In genomic region chr5:131423056-131423455, GRCh38 we compare ENCODE assay signal across 8 cellular contexts.
DNase-seq lines count a peak whose midpoint lies in the region; ATAC-seq, FAIRE-seq and TF ChIP-seq lines count a peak whose summit lies in the region.

No MANE protein-coding gene starts in this region.

- H3K27me3 ChIP-seq in upper lobe of left lung: no peaks in the 10 kb centered on the region

- no peak for TF ChIP-seq EP300 in A549 (IDR thresholded peaks at IDR 0.05)
- TF ChIP-seq EP300 in upper lobe of left lung (IDR thresholded peaks at IDR 0.05): no peak

- CTCF ChIA-PET in A549 (lab: Yijun Ruan, JAX): interaction anchor here (0.6 to 4.7 kb wide), 26 partner anchors 8 to 823 kb away, joined by 3 to 55 read pairs (median 4); no protein-coding TSS in a partner anchor

- FAIRE-seq in A549 (lab: Jason Lieb, UNC): no peak
- no peak for FAIRE-seq in frontal cortex (lab: Jason Lieb, UNC)

- peak; percentile 53; the same call in 2 of the 3 replicates for TF ChIP-seq CTCF in A549 (IDR thresholded peaks at IDR 0.05)
- TF ChIP-seq CTCF in upper lobe of left lung (IDR thresholded peaks at IDR 0.05): peak in 5 of 6 experiments; percentile 29 to 52 (median 35)

- TF ChIP-seq POLR2A in A549 (IDR thresholded peaks at IDR 0.05; ENCODE audit: low read length) (no peak), upper lobe of left lung (IDR thresholded peaks at IDR 0.05) (no peak)

- peaks cover 0 to 46% (median 11%) of the 10 kb centered on the region in 4 donors for H3K36me3 ChIP-seq in upper lobe of left lung

- peak; percentile 68 to 71 for TF ChIP-seq RAD21 in A549 (conservative IDR thresholded peaks at IDR 0.05 in 1 of 2, IDR thresholded peaks at IDR 0.05 in 1 of 2)

- ATAC-seq in A549 (peak; percentile 66 to 84; a peak in 5 of 6 replicates), upper lobe of left lung (ENCODE audit: low FRiP score in 2 of 2) (no peak), GM21528 (IDR thresholded peaks at IDR 0.05; ENCODE audit: low FRiP score, unreplicated experiment) (no peak), GM18519 (IDR thresholded peaks at IDR 0.05; ENCODE audit: low FRiP score, unreplicated experiment) (no peak)

- H3K4me1 ChIP-seq in A549: no peaks in the 10 kb centered on the region
- H3K4me1 ChIP-seq in upper lobe of left lung: no peaks in the 10 kb centered on the region

- H3K9me3 ChIP-seq in A549 (no peaks in the 10 kb centered on the region), upper lobe of left lung (no peaks in the 10 kb centered on the region)

- no peak overlapping the region for H3K4me2 ChIP-seq in A549

- H3K4me3 ChIP-seq in A549: no peak overlapping the region
- no peak overlapping the region for H3K4me3 ChIP-seq in upper lobe of left lung

- H3K27ac ChIP-seq in A549 (no peak overlapping the region), upper lobe of left lung (no peak overlapping the region)

- 52% methylated on average over 2 of the region's 2 CpGs for WGBS in A549 (ENCODE audit: missing lambda C conversion rate)
- WGBS in upper lobe of left lung, 2 donors: 76 to 84% methylated on average over 2 of the region's 2 CpGs

- DNase-seq in A549 (ENCODE audit: low read depth in 1 of 2, low spot score in 1 of 2) (peak; percentile 13 to 27), EH (ENCODE audit: low read depth) (peak; percentile 53), OCI-M1 (lab: John Stamatoyannopoulos, UW) (peak; percentile 47), fibroblast of peridontal ligament (ENCODE audit: extremely low read depth) (peak; percentile 51), upper lobe of left lung (no peak), frontal cortex (ENCODE audit: low spot score in 2 of 2) (no peak)

- POLR2A ChIA-PET in A549 (lab: Yijun Ruan, JAX): no interaction called here

TF ChIP-seq in A549, 52 proteins besides CTCF, POLR2A, EP300 and RAD21:
- TF ChIP-seq CEBPB (IDR thresholded peaks at IDR 0.05) (no peak), FOSL2 (IDR thresholded peaks at IDR 0.05) (no peak), FOSL2 (CRISPR knock-in tag; IDR thresholded peaks at IDR 0.05) (no peak), REST (IDR thresholded peaks at IDR 0.05) (no peak), SMC3 (IDR thresholded peaks at IDR 0.05) (peak; percentile 45), NR3C1 (IDR thresholded peaks at IDR 0.05) (no peak)
TF ChIP-seq in A549: peak in this region for 1.

Comparison
In these comparisons a context has a peak if more than half of its experiments do, and no peak if none do; other contexts are left out.
1. ATAC-seq: peak in A549 (2 of 2); none in upper lobe of left lung (0 of 2), GM21528 (single experiment) and GM18519 (single experiment).
2. DNase-seq: peak in A549 (2 of 2), EH (single experiment), OCI-M1 (single experiment) and fibroblast of peridontal ligament (single experiment); none in upper lobe of left lung (0 of 2) and frontal cortex (0 of 2).